20 cellular contexts compared by ENCODE assay signal in the genomic region with DNA sequence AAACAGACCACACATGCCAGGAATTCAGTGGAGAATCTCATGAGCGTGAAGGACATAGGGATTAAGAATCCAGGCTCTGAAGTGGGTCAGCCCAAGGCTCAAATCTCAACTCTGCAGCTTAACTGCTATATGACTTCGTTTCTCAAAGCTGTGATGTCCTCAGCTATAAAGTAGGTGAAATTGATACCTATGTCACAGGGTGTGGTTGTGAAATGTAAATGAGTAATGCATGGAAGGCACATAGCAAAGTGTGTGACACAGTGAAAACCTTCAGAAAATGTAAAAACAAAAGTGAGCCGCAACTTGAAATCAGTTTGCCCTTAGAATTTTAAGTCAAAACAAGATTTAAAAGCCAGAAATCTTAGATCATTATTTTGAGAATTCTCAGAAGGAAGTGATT.
A peak's percentile ranks its signal among the peaks of the same experiment; 100 is the strongest.
DNase-seq lines count a peak whose midpoint lies in the region; TF ChIP-seq lines count a peak whose summit lies in the region.
"Had no signal": no experiment of that assay in that cellular context is flagged by ENCODE, and none has a peak within 500 bp of the region (broad histone marks: within the 10 kb centered on the region; RNA-seq: fewer than 3 reads in every experiment).

No MANE protein-coding gene starts in this region.

- H2AFZ ChIP-seq in mammary epithelial cell (ENCODE audit: low read depth, low read length), result no peak overlapping the region

- intact Hi-C loops in mammary epithelial cell (cut with micrococcal nuclease), result no loop called here

- dilution Hi-C loops in mammary epithelial cell (cut with HindIII; ENCODE audit: low sequenced_read_pairs), result no loop called here

- DNase-seq in Daoy (ENCODE audit: low read depth) (peak; percentile 7), LHCN-M2 (ENCODE audit: low read depth) (peak; percentile 0), mammary epithelial cell (peak; percentile 29), foreskin fibroblast (peak; percentile 3 to 36), activated T-cell treated with anti-CD3 and anti-CD28 coated beads for 4 hours (no peak), A172 (ENCODE audit: low spot score) (no peak), amniotic stem cell (lab: John Stamatoyannopoulos, UW) (no peak), SHP77 (lab: John Stamatoyannopoulos, UW) (no peak)
- DNase-seq: 8988T; Calu3; CD4-positive, alpha-beta memory T cell; DMS53; GOT3; MM.1S; NCI-H1105; NCI-H1694; NCI-H2107; NCI-H2227 treated with DMSO at 0.1 percent for 48 hours; NCI-H524 treated with DMSO at 0.1 percent for 48 hours; SIG-M5 had no signal

- H3K79me2 ChIP-seq in mammary epithelial cell (ENCODE audit: insufficient read depth, low read length), result no peaks in the 10 kb centered on the region

- H3K4me3 ChIP-seq in mammary epithelial cell (replicated peaks in 1 of 3; ENCODE audit: insufficient read depth in 1 of 3, low read depth in 2 of 3, low read length in 3 of 3) (no peak overlapping the region), foreskin fibroblast (ENCODE audit: low read depth in 1 of 2, low read length in 2 of 2) (no peak overlapping the region)

- H3K4me2 ChIP-seq in mammary epithelial cell (ENCODE audit: insufficient read depth, low read depth, low read length), result no peak overlapping the region

- no peaks in the 10 kb centered on the region for H4K20me1 ChIP-seq in mammary epithelial cell (ENCODE audit: insufficient read depth, low read length)

- CTCF ChIA-PET in mammary epithelial cell (lab: Charles Lee; ENCODE audit: low non-redundant PET), result no interaction called here

- no TSS peak for BruUV-seq in mammary epithelial cell (replicated peaks; lab: Mats Ljungman, UMichigan)

- H3K9me3 ChIP-seq in mammary epithelial cell (replicated peaks; ENCODE audit: insufficient read depth, low read length), result no peaks in the 10 kb centered on the region

- no peak overlapping the region for H3K9ac ChIP-seq in mammary epithelial cell (ENCODE audit: insufficient read depth, low read length)

- no peaks in the 10 kb centered on the region for H3K4me1 ChIP-seq in mammary epithelial cell (ENCODE audit: insufficient read depth, low read length)

- H3K36me3 ChIP-seq in mammary epithelial cell (ENCODE audit: insufficient read depth, low read length), result no peaks in the 10 kb centered on the region

- TF ChIP-seq CTCF in mammary epithelial cell (conservative IDR thresholded peaks at IDR 0.05 in 1 of 2, IDR thresholded peaks at IDR 0.05 in 1 of 2; ENCODE audit: extremely low read depth in 1 of 2, insufficient read depth in 1 of 2, low read depth in 1 of 2, low read length in 2 of 2) (no peak), foreskin fibroblast (IDR thresholded peaks at IDR 0.05; ENCODE audit: low read depth, low read length) (no peak)

- in situ Hi-C loops in mammary epithelial cell (cut with MboI; ENCODE audit: low sequenced_read_pairs in 2 of 2), result no loop called here

- no peaks in the 10 kb centered on the region for H3K27me3 ChIP-seq in mammary epithelial cell (ENCODE audit: insufficient read depth, low read length)

- H3K27ac ChIP-seq in mammary epithelial cell (ENCODE audit: insufficient read depth, low read depth, low read length), result no peak overlapping the region

- 70% methylated on average over 3 of the region's 3 CpGs for WGBS in mammary epithelial cell (ENCODE audit: low coverage, missing lambda C conversion rate)

Comparison
In these comparisons a context has a peak if more than half of its experiments do, and no peak if none do; other contexts are left out.
1. DNase-seq: peak in Daoy (single experiment), LHCN-M2 (single experiment), mammary epithelial cell (single experiment) and foreskin fibroblast (2 of 2); none in activated T-cell treated with anti-CD3 and anti-CD28 coated beads for 4 hours (single experiment), A172 (single experiment), amniotic stem cell (single experiment) and SHP77 (0 of 2).